8 cellular contexts compared by ENCODE assay signal in the genomic region with DNA sequence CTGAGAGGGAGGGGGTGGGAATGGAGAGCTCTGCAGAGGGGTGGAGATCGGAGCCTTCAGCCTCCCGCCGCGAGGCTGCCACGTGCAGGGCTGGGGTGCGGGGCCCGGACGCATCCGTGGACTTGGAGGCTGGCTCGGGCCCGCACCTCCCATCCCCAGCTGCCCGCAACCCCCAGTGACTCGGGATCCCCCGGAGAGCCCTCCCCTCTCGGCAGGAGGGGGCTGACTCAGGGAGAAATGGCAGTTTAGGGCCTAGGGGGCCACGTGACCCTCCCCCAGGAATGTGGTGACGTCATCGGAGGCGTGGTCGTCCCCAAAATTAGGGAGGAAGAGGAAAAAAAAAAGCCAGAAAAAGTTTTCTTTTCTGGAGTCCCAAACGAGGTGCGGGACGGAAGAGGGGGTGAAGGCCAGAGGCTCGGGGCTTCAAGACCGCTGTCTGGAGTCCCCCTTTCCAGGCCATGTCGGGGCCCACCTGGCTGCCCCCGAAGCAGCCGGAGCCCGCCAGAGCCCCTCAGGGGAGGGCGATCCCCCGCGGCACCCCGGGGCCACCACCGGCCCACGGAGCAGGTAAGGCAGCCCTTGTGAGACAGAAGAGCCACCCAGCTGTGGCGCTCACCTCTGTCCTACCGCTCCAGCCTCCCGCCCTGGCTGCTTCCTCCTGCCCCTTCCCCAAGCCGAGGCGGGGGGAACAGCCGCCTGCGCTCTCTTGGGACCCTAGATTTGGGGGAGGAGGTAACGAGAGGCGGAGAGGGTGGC. TPM values are rescaled to one million over a fixed set of nuclear protein-coding genes. Genes with fewer than 3 reads are reported as not detected.
DNase-seq lines count a peak whose midpoint lies in the region; ATAC-seq and TF ChIP-seq lines count a peak whose summit lies in the region.

A gene with protein sequence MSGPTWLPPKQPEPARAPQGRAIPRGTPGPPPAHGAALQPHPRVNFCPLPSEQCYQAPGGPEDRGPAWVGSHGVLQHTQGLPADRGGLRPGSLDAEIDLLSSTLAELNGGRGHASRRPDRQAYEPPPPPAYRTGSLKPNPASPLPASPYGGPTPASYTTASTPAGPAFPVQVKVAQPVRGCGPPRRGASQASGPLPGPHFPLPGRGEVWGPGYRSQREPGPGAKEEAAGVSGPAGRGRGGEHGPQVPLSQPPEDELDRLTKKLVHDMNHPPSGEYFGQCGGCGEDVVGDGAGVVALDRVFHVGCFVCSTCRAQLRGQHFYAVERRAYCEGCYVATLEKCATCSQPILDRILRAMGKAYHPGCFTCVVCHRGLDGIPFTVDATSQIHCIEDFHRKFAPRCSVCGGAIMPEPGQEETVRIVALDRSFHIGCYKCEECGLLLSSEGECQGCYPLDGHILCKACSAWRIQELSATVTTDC (plus strand): TSS at position 348 of the 756 bp plus-strand sequence. CDS start 111 bp downstream, at position 459.

- H3K4me3 Mint-ChIP-seq in CD4-positive, alpha-beta T cell: peak within 1 kb of the TSS; percentile 76

- peak within 1 kb of the TSS; percentile 90 for H2AFZ ChIP-seq in parathyroid adenoma

- H3K36me3 ChIP-seq in RWPE2 (ENCODE audit: low read depth): peaks cover 42% of the 10 kb centered on the region
- peaks cover 0 to 52% (median 24%) of the 10 kb centered on the region in 9 donors for H3K36me3 ChIP-seq in heart left ventricle
- H3K36me3 ChIP-seq in parathyroid adenoma (ENCODE audit: control insufficient read depth, insufficient read depth, low read length): no peaks in the 10 kb centered on the region
- peaks cover 0 to 22% of the 10 kb centered on the region in 2 donors for H3K36me3 ChIP-seq in vagina

- no peak for TF ChIP-seq POLR2A in heart left ventricle (IDR thresholded peaks at IDR 0.05)
- peak in 1 of 2 donors; percentile 21 for TF ChIP-seq POLR2A in vagina (IDR thresholded peaks at IDR 0.05)

- H3K9ac ChIP-seq in parathyroid adenoma: peak within 1 kb of the TSS; percentile 94

- H3K27ac Mint-ChIP-seq in CD4-positive, alpha-beta T cell: peak within 1 kb of the TSS; percentile 81

- peak within 1 kb of the TSS; percentile 95 for H3K4me2 ChIP-seq in parathyroid adenoma (ENCODE audit: low read length)

- H3K79me2 ChIP-seq in parathyroid adenoma: peaks cover 4% of the 10 kb centered on the region

- CTCF ChIA-PET in CD4-positive, alpha-beta T cell (lab: Charles Lee): no interaction called here
- CTCF ChIA-PET in HEK293T (lab: Yijun Ruan, JAX): no interaction called here

- H3K4me3 ChIP-seq in RWPE2 (ENCODE audit: severe bottlenecking) (peak within 1 kb of the TSS; percentile 83), heart left ventricle (peak within 1 kb of the TSS; percentile 62 to 100 (median 86)), parathyroid adenoma (ENCODE audit: low read depth, low read length) (peak within 1 kb of the TSS; percentile 99), vagina (peak within 1 kb of the TSS; percentile 77 to 86)

- H3K27me3 ChIP-seq in CD4-positive, alpha-beta T cell (ENCODE audit: control insufficient read depth, insufficient read depth, low read length): no peaks in the 10 kb centered on the region
- H3K27me3 ChIP-seq in RWPE2 (ENCODE audit: insufficient read depth, poor library complexity, severe bottlenecking): no peaks in the 10 kb centered on the region
- H3K27me3 ChIP-seq in heart left ventricle: no peaks in the 10 kb centered on the region
- H3K27me3 ChIP-seq in parathyroid adenoma (ENCODE audit: control insufficient read depth, insufficient read depth, low read length): no peaks in the 10 kb centered on the region
- H3K27me3 ChIP-seq in vagina: no peaks in the 10 kb centered on the region

- H3K9me3 Mint-ChIP-seq in CD4-positive, alpha-beta T cell: no peaks in the 10 kb centered on the region

- intact Hi-C loops in CD4-positive, alpha-beta T cell (cut with DNase I, micrococcal nuclease): no loop called here
- intact Hi-C loops in heart left ventricle (cut with DNase I): no loop called here
- intact Hi-C loops in vagina (cut with DNase I): loop anchor here (10.0 kb wide), 1 partner anchor 322 kb away; no protein-coding TSS in a partner anchor

- POLR2A ChIA-PET in CD4-positive, alpha-beta T cell (lab: Charles Lee): interaction anchor here (1.0 to 1.4 kb wide), 4 partner anchors 8 to 20 kb away, joined by 3 to 5 read pairs (median 4); a partner anchor contains a TSS
- POLR2A ChIA-PET in HEK293T (lab: Yijun Ruan, JAX): interaction anchor here (0.6 to 1.6 kb wide), 5 partner anchors 8 to 40 kb away, joined by 3 to 15 read pairs (median 4); a partner anchor contains a TSS

- no peaks in the 10 kb centered on the region for H3K27me3 Mint-ChIP-seq in CD4-positive, alpha-beta T cell

- H3K36me3 Mint-ChIP-seq in CD4-positive, alpha-beta T cell (ENCODE audit: low read depth): peaks cover 23% of the 10 kb centered on the region

- no peak for TF ChIP-seq CTCF in CD4-positive, alpha-beta T cell (IDR thresholded peaks at IDR 0.05)
- no peak for TF ChIP-seq CTCF in RWPE2 (IDR thresholded peaks at IDR 0.05; ENCODE audit: poor library complexity, severe bottlenecking)
- TF ChIP-seq CTCF in heart left ventricle (IDR thresholded peaks at IDR 0.05): no peak
- TF ChIP-seq CTCF in parathyroid adenoma (IDR thresholded peaks at IDR 0.05): no peak
- TF ChIP-seq CTCF in vagina (IDR thresholded peaks at IDR 0.05): no peak

- no peaks in the 10 kb centered on the region for H3K9me3 ChIP-seq in CD4-positive, alpha-beta T cell (ENCODE audit: control insufficient read depth, low read length)
- no peaks in the 10 kb centered on the region for H3K9me3 ChIP-seq in RWPE2 (ENCODE audit: severe bottlenecking)
- H3K9me3 ChIP-seq in heart left ventricle: no peaks in the 10 kb centered on the region
- no peaks in the 10 kb centered on the region for H3K9me3 ChIP-seq in parathyroid adenoma (ENCODE audit: control insufficient read depth, low read length)
- no peaks in the 10 kb centered on the region for H3K9me3 ChIP-seq in vagina

- peak within 1 kb of the TSS; percentile 41 for H3K27ac ChIP-seq in CD4-positive, alpha-beta T cell (ENCODE audit: low read depth, low read length)
- H3K27ac ChIP-seq in RWPE2 (ENCODE audit: poor library complexity, severe bottlenecking) (peak within 1 kb of the TSS; percentile 98), heart left ventricle (peak within 1 kb of the TSS; percentile 89 to 100 (median 96)), parathyroid adenoma (peak within 1 kb of the TSS; percentile 91), vagina (peak within 1 kb of the TSS; percentile 98)

- H3K4me1 ChIP-seq in RWPE2 (ENCODE audit: insufficient read depth, poor library complexity, severe bottlenecking) (peaks cover 18% of the 10 kb centered on the region), heart left ventricle (peaks cover 8 to 52% (median 23%) of the 10 kb centered on the region in 12 donors), parathyroid adenoma (peaks cover 15% of the 10 kb centered on the region), vagina (peaks cover 41% of the 10 kb centered on the region)

- ATAC-seq in CD4-positive, alpha-beta T cell (ENCODE audit: poor library complexity): peak; percentile 47
- ATAC-seq in RWPE2 (ENCODE audit: low read depth) (peak; percentile 44), heart left ventricle (peak; percentile 14 to 78 (median 69)), HG02973 (IDR thresholded peaks at IDR 0.05; ENCODE audit: unreplicated experiment) (no peak)

- peak in 3 of 10 experiments; percentile 24 to 41 (median 30) for DNase-seq in CD4-positive, alpha-beta T cell
- DNase-seq in HEK293T (ENCODE audit: extremely low spot score): peak; percentile 81
- peak; percentile 92 for DNase-seq in RWPE2 (ENCODE audit: low spot score)
- DNase-seq in amniotic stem cell (lab: John Stamatoyannopoulos, UW): peak; percentile 86
- DNase-seq in heart left ventricle: peak; percentile 89 to 91 (median 90)
- DNase-seq in vagina (ENCODE audit: extremely low spot score in 2 of 2): no peak

- peaks cover 9% of the 10 kb centered on the region for H3K4me1 Mint-ChIP-seq in CD4-positive, alpha-beta T cell (ENCODE audit: low read depth)

- WGBS in heart left ventricle, 4 donors: 2 to 4% (median 3%) methylated on average over 37 to 44 of the region's 44 CpGs

TF ChIP-seq in HEK293T, 16 proteins besides CTCF, POLR2A, EP300 and RAD21:
- TF ChIP-seq HDGF (IDR thresholded peaks at IDR 0.05; ENCODE audit: borderline replicate concordance): no peak
- no peak for TF ChIP-seq NFRKB (IDR thresholded peaks at IDR 0.05)
- TF ChIP-seq, protein P1, sequence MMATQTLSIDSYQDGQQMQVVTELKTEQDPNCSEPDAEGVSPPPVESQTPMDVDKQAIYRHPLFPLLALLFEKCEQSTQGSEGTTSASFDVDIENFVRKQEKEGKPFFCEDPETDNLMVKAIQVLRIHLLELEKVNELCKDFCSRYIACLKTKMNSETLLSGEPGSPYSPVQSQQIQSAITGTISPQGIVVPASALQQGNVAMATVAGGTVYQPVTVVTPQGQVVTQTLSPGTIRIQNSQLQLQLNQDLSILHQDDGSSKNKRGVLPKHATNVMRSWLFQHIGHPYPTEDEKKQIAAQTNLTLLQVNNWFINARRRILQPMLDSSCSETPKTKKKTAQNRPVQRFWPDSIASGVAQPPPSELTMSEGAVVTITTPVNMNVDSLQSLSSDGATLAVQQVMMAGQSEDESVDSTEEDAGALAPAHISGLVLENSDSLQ (IDR thresholded peaks at IDR 0.05): no peak
- TF ChIP-seq CTBP1 (IDR thresholded peaks at IDR 0.05; ENCODE audit: borderline replicate concordance): peak; percentile 66; the same call in 1 of the 2 replicates
- peak; percentile 68; the same call in 1 of the 2 replicates for TF ChIP-seq ZNF384 (IDR thresholded peaks at IDR 0.05)
- no peak for TF ChIP-seq FOXA1 (IDR thresholded peaks at IDR 0.05)
- no peak for TF ChIP-seq SUZ12 (IDR thresholded peaks at IDR 0.05)
- TF ChIP-seq ELF4 (IDR thresholded peaks at IDR 0.05): no peak
- TF ChIP-seq FOXM1 (IDR thresholded peaks at IDR 0.05; ENCODE audit: borderline replicate concordance): peak; percentile 51; the same call in 1 of the 2 replicates
- peak; percentile 91 for TF ChIP-seq L3MBTL2 (conservative IDR thresholded peaks at IDR 0.05)

RNA-seq across cellular contexts. Expression of the gene that starts here (rescaled TPM):
- 1 to 10 TPM; 4.3 to 6.1 TPM for total RNA-seq in CD4-positive, alpha-beta T cell
- total RNA-seq in heart left ventricle: 10 to 100 TPM in 8 of 9 donors, 1 to 10 TPM in 1; 9.2 to 37.3 (median 17.1) TPM
- 10 to 100 TPM; 10.6 to 23.1 TPM for polyA plus RNA-seq in heart left ventricle
- 52.1 TPM for total RNA-seq in vagina

Comparison
In these comparisons a context has a peak if more than half of its experiments do, and no peak if none do; other contexts are left out.
1. DNase-seq: peak in HEK293T (single experiment), RWPE2 (single experiment), amniotic stem cell (single experiment) and heart left ventricle (5 of 5); none in vagina (0 of 2).
2. H3K27ac ChIP-seq: peak in every context shown above with its lines; median percentile 98 in RWPE2; 98 in vagina; 96 in heart left ventricle; 91 in parathyroid adenoma; 41 in CD4-positive, alpha-beta T cell.
3. Peak in every context shown above with its lines, with median percentiles within 50 percentile points of each other: H3K4me3 ChIP-seq.